ENCODE assay signal across 1 cellular context in the genomic region with DNA sequence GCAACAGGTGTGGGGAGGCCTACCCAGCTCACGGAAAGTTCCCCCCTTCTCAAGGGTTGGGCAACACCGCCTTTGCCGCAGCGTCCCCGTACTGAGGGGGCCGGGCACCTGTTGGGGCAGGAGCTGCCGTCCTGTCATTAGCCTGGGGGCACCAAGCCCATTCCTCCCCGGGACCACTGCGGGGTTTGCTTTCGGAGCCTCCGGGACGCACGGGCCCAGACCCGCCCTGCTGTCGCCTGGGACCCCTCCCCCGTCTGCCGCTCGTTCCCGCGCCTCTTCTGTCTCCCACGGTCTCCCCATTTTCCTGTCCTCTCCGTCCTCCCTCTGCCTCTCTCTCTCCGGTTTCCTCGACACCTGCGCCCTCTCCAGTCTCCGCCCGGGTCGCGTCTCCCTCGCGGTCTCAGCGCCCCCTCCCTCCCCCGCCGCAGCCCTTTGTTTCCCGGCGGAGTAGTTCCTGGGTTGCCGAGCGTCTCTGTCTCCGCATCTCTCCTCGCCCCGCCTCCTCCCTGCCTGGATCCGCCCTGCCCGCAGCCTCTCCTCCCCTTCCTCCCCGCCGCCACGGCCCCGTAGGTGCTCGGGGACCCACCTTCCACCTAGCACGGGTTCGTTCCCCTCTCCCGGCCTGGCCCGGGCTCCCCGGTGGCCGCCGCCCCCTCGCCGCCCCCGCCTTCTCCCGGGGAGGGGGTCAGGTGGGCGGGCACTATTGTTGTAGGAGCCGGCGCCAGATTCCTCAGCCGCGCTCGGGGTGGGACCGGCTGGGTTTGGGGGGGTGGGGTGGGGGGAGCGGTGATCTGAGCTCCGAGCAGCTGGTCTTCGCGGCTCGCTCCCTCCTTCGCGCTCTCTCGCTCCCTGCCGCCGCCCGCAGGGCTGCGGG.
TF ChIP-seq lines count a peak whose summit lies in the region.

A gene (plus strand): TSS at position 540 of the 874 bp plus-strand sequence. CDS start 434 bp downstream, outside the sequence.

TF ChIP-seq in HEK293, 187 proteins besides CTCF, POLR2A, EP300 and RAD21 (continued from another document):
- TF ChIP-seq, protein P1, sequence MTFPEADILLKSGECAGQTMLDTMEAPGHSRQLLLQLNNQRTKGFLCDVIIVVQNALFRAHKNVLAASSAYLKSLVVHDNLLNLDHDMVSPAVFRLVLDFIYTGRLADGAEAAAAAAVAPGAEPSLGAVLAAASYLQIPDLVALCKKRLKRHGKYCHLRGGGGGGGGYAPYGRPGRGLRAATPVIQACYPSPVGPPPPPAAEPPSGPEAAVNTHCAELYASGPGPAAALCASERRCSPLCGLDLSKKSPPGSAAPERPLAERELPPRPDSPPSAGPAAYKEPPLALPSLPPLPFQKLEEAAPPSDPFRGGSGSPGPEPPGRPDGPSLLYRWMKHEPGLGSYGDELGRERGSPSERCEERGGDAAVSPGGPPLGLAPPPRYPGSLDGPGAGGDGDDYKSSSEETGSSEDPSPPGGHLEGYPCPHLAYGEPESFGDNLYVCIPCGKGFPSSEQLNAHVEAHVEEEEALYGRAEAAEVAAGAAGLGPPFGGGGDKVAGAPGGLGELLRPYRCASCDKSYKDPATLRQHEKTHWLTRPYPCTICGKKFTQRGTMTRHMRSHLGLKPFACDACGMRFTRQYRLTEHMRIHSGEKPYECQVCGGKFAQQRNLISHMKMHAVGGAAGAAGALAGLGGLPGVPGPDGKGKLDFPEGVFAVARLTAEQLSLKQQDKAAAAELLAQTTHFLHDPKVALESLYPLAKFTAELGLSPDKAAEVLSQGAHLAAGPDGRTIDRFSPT (tag by site-specific recombination; IDR thresholded peaks at IDR 0.05): peak; percentile 66
- no peak for TF ChIP-seq ZNF140 (tag by site-specific recombination; IDR thresholded peaks at IDR 0.05)
- no peak for TF ChIP-seq ZFP41 (tag by site-specific recombination; IDR thresholded peaks at IDR 0.05; ENCODE audit: borderline replicate concordance)
- TF ChIP-seq, protein P2, sequence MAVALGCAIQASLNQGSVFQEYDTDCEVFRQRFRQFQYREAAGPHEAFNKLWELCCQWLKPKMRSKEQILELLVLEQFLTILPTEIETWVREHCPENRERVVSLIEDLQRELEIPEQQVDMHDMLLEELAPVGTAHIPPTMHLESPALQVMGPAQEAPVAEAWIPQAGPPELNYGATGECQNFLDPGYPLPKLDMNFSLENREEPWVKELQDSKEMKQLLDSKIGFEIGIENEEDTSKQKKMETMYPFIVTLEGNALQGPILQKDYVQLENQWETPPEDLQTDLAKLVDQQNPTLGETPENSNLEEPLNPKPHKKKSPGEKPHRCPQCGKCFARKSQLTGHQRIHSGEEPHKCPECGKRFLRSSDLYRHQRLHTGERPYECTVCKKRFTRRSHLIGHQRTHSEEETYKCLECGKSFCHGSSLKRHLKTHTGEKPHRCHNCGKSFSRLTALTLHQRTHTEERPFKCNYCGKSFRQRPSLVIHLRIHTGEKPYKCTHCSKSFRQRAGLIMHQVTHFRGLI (tag by site-specific recombination; IDR thresholded peaks at IDR 0.05): no peak
- no peak for TF ChIP-seq RBAK (tag by site-specific recombination; IDR thresholded peaks at IDR 0.05)
- TF ChIP-seq, protein P3, sequence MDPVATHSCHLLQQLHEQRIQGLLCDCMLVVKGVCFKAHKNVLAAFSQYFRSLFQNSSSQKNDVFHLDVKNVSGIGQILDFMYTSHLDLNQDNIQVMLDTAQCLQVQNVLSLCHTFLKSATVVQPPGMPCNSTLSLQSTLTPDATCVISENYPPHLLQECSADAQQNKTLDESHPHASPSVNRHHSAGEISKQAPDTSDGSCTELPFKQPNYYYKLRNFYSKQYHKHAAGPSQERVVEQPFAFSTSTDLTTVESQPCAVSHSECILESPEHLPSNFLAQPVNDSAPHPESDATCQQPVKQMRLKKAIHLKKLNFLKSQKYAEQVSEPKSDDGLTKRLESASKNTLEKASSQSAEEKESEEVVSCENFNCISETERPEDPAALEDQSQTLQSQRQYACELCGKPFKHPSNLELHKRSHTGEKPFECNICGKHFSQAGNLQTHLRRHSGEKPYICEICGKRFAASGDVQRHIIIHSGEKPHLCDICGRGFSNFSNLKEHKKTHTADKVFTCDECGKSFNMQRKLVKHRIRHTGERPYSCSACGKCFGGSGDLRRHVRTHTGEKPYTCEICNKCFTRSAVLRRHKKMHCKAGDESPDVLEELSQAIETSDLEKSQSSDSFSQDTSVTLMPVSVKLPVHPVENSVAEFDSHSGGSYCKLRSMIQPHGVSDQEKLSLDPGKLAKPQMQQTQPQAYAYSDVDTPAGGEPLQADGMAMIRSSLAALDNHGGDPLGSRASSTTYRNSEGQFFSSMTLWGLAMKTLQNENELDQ (tag by site-specific recombination; IDR thresholded peaks at IDR 0.05; ENCODE audit: low read depth): no peak
- TF ChIP-seq MZF1 (tag by site-specific recombination; IDR thresholded peaks at IDR 0.05; ENCODE audit: borderline replicate concordance): no peak
- peak; percentile 87 for TF ChIP-seq KLF8 (tag by site-specific recombination; IDR thresholded peaks at IDR 0.05)
- TF ChIP-seq ZNF791 (tag by site-specific recombination; IDR thresholded peaks at IDR 0.05): no peak
- TF ChIP-seq ZBTB17 (tag by site-specific recombination; IDR thresholded peaks at IDR 0.05): peak; percentile 95
- TF ChIP-seq, protein P4, sequence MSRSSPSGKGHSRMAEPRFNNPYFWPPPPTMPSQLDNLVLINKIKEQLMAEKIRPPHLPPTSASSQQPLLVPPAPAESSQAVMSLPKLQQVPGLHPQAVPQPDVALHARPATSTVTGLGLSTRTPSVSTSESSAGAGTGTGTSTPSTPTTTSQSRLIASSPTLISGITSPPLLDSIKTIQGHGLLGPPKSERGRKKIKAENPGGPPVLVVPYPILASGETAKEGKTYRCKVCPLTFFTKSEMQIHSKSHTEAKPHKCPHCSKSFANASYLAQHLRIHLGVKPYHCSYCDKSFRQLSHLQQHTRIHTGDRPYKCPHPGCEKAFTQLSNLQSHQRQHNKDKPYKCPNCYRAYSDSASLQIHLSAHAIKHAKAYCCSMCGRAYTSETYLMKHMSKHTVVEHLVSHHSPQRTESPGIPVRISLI (tag by site-specific recombination; IDR thresholded peaks at IDR 0.05): no peak
- TF ChIP-seq HOXC10 (CRISPR knock-in tag; IDR thresholded peaks at IDR 0.05): no peak
- TF ChIP-seq ZNF404 (tag by site-specific recombination; IDR thresholded peaks at IDR 0.05): no peak
- TF ChIP-seq ZNF670 (tag by site-specific recombination; IDR thresholded peaks at IDR 0.05; ENCODE audit: low read depth): no peak
- peak; percentile 93 for TF ChIP-seq SP3 (tag by site-specific recombination; IDR thresholded peaks at IDR 0.05)
- 0 out of 2 replicates have a peak, but pooled peaks have one; percentile 8 for TF ChIP-seq FEZF1 (tag by site-specific recombination; IDR thresholded peaks at IDR 0.05)
- TF ChIP-seq ZIC2 (tag by site-specific recombination; IDR thresholded peaks at IDR 0.05): peak; percentile 58
- no peak for TF ChIP-seq ZNF391 (tag by site-specific recombination; IDR thresholded peaks at IDR 0.05; ENCODE audit: borderline replicate concordance, low read depth)
- peak; percentile 39; the same call in 1 of the 2 replicates for TF ChIP-seq ZBTB7A (tag by site-specific recombination; IDR thresholded peaks at IDR 0.05; ENCODE audit: low read depth)
